In genomic region chr4:139555073-139555704, GRCh38 we compare ENCODE assay signal across 1 cellular context.
TF ChIP-seq lines count a peak whose summit lies in the region.

No MANE protein-coding gene starts in this region.

TF ChIP-seq in H1, 55 proteins besides CTCF, POLR2A, EP300 and RAD21 (continued from another document):
- TF ChIP-seq ATF2 (IDR thresholded peaks at IDR 0.05; ENCODE audit: low read length) (peak; percentile 89), SP1 (IDR thresholded peaks at IDR 0.05; ENCODE audit: low read depth, low read length) (peak; percentile 20; the same call in 1 of the 2 replicates)
